ENCODE assay signal across 8 cellular contexts in the genomic region with DNA sequence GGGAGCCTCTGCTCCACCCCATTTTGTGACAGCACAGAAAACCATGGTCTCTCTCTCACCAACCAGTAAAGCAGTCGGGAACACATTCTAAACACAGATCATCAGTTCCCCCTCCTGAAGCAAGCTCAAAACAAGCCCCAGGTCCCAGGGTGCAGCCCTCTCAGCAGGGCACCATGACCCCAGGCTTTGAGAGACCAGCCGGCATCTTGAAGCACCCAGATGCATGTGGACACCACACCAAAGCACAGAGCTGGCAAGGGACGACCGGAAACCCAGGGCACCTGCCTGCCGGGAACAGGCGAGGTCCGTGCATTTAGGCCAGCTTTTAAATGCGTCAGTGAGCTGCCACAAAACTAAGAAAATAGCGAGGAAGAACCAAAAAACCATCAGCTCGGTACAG.
"Had no signal": no experiment of that assay in that cellular context is flagged by ENCODE, and none has a peak within 500 bp of the region (broad histone marks: within the 10 kb centered on the region; RNA-seq: fewer than 3 reads in every experiment).

No MANE protein-coding gene starts in this region.

- FAIRE-seq: HTR-8/SVneo, K562 had no signal

- H3K36me3 ChIP-seq: HAP-1 had no signal

- H3K4me3 ChIP-seq: GM23338, HAP-1, K562 had no signal

- H3K4me2 ChIP-seq: GM23338 had no signal

- DNase-seq: H7, HFFc6, IMR-90 had no signal

- H3K4me1 ChIP-seq: HAP-1 had no signal

- ATAC-seq: HCT116, K562 had no signal

- H2AFZ ChIP-seq: GM23338 had no signal
